8 cellular contexts compared by ENCODE assay signal in genomic region chr4:56908206-56909082, GRCh38. TPM values are rescaled to one million over a fixed set of nuclear protein-coding genes. Genes with fewer than 3 reads are reported as not detected.
A peak's percentile ranks its signal among the peaks of the same experiment; 100 is the strongest.
DNase-seq lines count a peak whose midpoint lies in the region; ATAC-seq lines count a peak whose summit lies in the region.

No MANE protein-coding gene starts in this region.

- peak; percentile 75 for ATAC-seq in left lobe of liver

- H3K9me3 ChIP-seq in Karpas-422 (ENCODE audit: low read length) = no peaks in the 10 kb centered on the region

- peaks cover 36% of the 10 kb centered on the region for H3K4me1 ChIP-seq in Karpas-422 (ENCODE audit: low read length)

- H3K36me3 ChIP-seq in Karpas-422 (ENCODE audit: insufficient read depth, low read length) = peaks cover 10% of the 10 kb centered on the region; the same call in 1 of the 2 replicates

- H4K20me1 ChIP-seq in Karpas-422 (ENCODE audit: insufficient read depth, low read depth, low read length) = no peaks in the 10 kb centered on the region

- H2AFZ ChIP-seq in Karpas-422 (ENCODE audit: low read length) = peak overlapping the region; percentile 84; the same call in 1 of the 2 replicates

- H3K9me2 ChIP-seq in Karpas-422 (replicated peaks; ENCODE audit: insufficient read depth, low read length) = no peaks in the 10 kb centered on the region

- peak overlapping the region; percentile 76 for H3K4me3 ChIP-seq in Karpas-422 (ENCODE audit: low read length)

- peak overlapping the region; percentile 89 for H3K4me2 ChIP-seq in Karpas-422 (ENCODE audit: low read depth, low read length, poor library complexity, severe bottlenecking)

- no peaks in the 10 kb centered on the region for H3K27me3 ChIP-seq in Karpas-422 (ENCODE audit: low read length)

- peak overlapping the region; percentile 83 for H3K27ac ChIP-seq in Karpas-422 (ENCODE audit: low read length)
- H3K27ac ChIP-seq in cingulate gyrus (ENCODE audit: low read depth, low read length) = peak overlapping the region; percentile 77

- H3K9ac ChIP-seq in Karpas-422 (ENCODE audit: low read length) = peak overlapping the region; percentile 97

- H3K79me2 ChIP-seq in Karpas-422 (ENCODE audit: low read length) = peaks cover 46% of the 10 kb centered on the region

- peak; percentile 91 for DNase-seq in GM03348 (ENCODE audit: low spot score)
- DNase-seq in GOT3 (lab: John Stamatoyannopoulos, UW) = peak; percentile 27
- peak; percentile 85 for DNase-seq in Karpas-422
- peak; percentile 46 to 54 for DNase-seq in activated CD4-positive, alpha-beta T cell treated with anti-CD3 and anti-CD28 coated beads for 24 hours (ENCODE audit: low read depth in 2 of 2)
- peak; percentile 70 for DNase-seq in left lobe of liver (ENCODE audit: low spot score)
- DNase-seq in stimulated activated CD4-positive, alpha-beta T cell treated with anti-CD3 and anti-CD28 coated beads, Interleukin-4, amount 100 ng/mL, for 1 hour = peak; percentile 79
- no peak for DNase-seq in NCI-H345 treated with DMSO at 0.1 percent for 48 hours (lab: John Stamatoyannopoulos, UW; ENCODE audit: unreplicated experiment)

RNA-seq across cellular contexts. Expression of gene REST, which starts 0.7 kb away (rescaled TPM):
- total RNA-seq in Karpas-422 (2014; rRNA removed; shearing (Covaris generic); ENCODE audit: low replicate concordance) = 39.9 and 52.0 TPM in 2 replicates
- total RNA-seq in left lobe of liver = 13.4 TPM
